In the genomic region with DNA sequence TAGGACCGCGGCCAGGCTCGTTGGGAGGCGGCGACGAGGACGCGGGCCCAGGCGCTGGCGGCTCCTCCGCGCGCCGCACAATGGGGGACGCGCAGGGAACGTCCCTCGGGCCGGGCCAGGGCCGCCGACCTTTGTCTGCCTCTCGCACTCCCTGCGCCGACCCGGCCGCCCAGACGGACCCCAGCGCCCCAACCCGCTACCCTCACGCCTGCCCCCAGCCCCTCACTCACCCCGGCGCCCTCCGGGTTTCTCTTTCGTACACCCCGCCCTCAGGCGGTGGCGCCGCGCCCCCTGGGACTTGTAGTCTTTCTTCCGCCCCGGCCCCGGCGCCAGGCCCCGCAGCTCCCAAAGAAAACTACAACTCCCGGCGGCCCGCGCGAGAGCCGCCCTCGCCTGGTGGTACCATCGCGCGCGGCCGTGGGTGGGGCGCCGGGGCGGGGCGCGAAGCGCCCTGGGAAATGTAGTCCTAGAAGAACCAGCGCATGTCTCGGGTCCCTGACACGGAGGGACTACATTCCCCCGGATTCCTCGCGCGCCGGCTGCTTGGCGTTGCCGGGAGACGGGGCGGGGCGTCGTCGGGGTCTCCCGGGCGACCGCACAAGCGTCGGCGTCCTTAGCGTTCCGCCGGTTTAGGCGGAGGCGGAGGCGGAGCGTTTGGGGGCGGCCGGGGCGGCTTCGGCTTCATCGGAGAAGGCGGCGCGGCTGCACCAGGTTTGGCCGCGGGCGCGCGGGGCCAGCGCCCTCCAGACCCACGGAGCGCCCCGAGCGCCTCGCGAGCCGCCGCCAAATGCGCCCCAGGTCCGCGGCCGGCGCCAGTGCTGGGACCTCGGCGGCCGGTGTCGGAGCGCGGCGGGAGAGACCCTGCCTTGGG, we compare ENCODE assay signal across 1 cellular context.
TF ChIP-seq lines count a peak whose summit lies in the region.

A gene (minus strand): TSS at position 260 of the 871 bp plus-strand sequence. CDS start 24,546 bp downstream, outside the sequence.

TF ChIP-seq in K562, 482 proteins besides CTCF, POLR2A, EP300 and RAD21 (continued from another document and continues in another):
- TF ChIP-seq PHF8 (IDR thresholded peaks at IDR 0.05; ENCODE audit: borderline replicate concordance, low read length), result peak; percentile 61; the same call in 1 of the 2 replicates
- TF ChIP-seq ZEB2 (IDR thresholded peaks at IDR 0.05), result no peak
- TF ChIP-seq, protein P1, sequence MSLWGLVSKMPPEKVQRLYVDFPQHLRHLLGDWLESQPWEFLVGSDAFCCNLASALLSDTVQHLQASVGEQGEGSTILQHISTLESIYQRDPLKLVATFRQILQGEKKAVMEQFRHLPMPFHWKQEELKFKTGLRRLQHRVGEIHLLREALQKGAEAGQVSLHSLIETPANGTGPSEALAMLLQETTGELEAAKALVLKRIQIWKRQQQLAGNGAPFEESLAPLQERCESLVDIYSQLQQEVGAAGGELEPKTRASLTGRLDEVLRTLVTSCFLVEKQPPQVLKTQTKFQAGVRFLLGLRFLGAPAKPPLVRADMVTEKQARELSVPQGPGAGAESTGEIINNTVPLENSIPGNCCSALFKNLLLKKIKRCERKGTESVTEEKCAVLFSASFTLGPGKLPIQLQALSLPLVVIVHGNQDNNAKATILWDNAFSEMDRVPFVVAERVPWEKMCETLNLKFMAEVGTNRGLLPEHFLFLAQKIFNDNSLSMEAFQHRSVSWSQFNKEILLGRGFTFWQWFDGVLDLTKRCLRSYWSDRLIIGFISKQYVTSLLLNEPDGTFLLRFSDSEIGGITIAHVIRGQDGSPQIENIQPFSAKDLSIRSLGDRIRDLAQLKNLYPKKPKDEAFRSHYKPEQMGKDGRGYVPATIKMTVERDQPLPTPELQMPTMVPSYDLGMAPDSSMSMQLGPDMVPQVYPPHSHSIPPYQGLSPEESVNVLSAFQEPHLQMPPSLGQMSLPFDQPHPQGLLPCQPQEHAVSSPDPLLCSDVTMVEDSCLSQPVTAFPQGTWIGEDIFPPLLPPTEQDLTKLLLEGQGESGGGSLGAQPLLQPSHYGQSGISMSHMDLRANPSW (CRISPR knock-in tag; IDR thresholded peaks at IDR 0.05), result no peak
- no peak for TF ChIP-seq C11orf30 (IDR thresholded peaks at IDR 0.05; ENCODE audit: low read depth)
- 0 out of 2 replicates have a peak, but pooled peaks have one; percentile 30 for TF ChIP-seq MAFK (IDR thresholded peaks at IDR 0.05; ENCODE audit: low read length)
- TF ChIP-seq PHF20 (IDR thresholded peaks at IDR 0.05; ENCODE audit: partially characterized antibody), result peak; percentile 20
- TF ChIP-seq, protein P2, sequence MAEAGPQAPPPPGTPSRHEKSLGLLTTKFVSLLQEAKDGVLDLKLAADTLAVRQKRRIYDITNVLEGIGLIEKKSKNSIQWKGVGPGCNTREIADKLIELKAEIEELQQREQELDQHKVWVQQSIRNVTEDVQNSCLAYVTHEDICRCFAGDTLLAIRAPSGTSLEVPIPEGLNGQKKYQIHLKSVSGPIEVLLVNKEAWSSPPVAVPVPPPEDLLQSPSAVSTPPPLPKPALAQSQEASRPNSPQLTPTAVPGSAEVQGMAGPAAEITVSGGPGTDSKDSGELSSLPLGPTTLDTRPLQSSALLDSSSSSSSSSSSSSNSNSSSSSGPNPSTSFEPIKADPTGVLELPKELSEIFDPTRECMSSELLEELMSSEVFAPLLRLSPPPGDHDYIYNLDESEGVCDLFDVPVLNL (CRISPR knock-in tag; IDR thresholded peaks at IDR 0.05; ENCODE audit: low read depth), result no peak
- no peak for TF ChIP-seq RBM34 (IDR thresholded peaks at IDR 0.05; ENCODE audit: borderline replicate concordance, insufficient read depth, low read length)
- TF ChIP-seq, protein P3, sequence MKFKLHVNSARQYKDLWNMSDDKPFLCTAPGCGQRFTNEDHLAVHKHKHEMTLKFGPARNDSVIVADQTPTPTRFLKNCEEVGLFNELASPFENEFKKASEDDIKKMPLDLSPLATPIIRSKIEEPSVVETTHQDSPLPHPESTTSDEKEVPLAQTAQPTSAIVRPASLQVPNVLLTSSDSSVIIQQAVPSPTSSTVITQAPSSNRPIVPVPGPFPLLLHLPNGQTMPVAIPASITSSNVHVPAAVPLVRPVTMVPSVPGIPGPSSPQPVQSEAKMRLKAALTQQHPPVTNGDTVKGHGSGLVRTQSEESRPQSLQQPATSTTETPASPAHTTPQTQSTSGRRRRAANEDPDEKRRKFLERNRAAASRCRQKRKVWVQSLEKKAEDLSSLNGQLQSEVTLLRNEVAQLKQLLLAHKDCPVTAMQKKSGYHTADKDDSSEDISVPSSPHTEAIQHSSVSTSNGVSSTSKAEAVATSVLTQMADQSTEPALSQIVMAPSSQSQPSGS (CRISPR knock-in tag; IDR thresholded peaks at IDR 0.05), result no peak
- TF ChIP-seq RCOR1 (IDR thresholded peaks at IDR 0.05; ENCODE audit: borderline replicate concordance in 1 of 2, low read depth in 2 of 2, low read length in 2 of 2), result peak in 1 of 2 experiments; percentile 50; a peak in 1 of 4 replicates
- TF ChIP-seq LCOR (CRISPR knock-in tag; IDR thresholded peaks at IDR 0.05), result no peak
- no peak for TF ChIP-seq ZNF696 (CRISPR knock-in tag; conservative IDR thresholded peaks at IDR 0.05)
- TF ChIP-seq, protein P4, sequence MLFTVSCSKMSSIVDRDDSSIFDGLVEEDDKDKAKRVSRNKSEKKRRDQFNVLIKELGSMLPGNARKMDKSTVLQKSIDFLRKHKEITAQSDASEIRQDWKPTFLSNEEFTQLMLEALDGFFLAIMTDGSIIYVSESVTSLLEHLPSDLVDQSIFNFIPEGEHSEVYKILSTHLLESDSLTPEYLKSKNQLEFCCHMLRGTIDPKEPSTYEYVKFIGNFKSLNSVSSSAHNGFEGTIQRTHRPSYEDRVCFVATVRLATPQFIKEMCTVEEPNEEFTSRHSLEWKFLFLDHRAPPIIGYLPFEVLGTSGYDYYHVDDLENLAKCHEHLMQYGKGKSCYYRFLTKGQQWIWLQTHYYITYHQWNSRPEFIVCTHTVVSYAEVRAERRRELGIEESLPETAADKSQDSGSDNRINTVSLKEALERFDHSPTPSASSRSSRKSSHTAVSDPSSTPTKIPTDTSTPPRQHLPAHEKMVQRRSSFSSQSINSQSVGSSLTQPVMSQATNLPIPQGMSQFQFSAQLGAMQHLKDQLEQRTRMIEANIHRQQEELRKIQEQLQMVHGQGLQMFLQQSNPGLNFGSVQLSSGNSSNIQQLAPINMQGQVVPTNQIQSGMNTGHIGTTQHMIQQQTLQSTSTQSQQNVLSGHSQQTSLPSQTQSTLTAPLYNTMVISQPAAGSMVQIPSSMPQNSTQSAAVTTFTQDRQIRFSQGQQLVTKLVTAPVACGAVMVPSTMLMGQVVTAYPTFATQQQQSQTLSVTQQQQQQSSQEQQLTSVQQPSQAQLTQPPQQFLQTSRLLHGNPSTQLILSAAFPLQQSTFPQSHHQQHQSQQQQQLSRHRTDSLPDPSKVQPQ (CRISPR knock-in tag; IDR thresholded peaks at IDR 0.05; ENCODE audit: borderline replicate concordance), result no peak
- TF ChIP-seq RBFOX2 (IDR thresholded peaks at IDR 0.05; ENCODE audit: low read depth, low read length), result peak; percentile 69
- TF ChIP-seq, protein P5, sequence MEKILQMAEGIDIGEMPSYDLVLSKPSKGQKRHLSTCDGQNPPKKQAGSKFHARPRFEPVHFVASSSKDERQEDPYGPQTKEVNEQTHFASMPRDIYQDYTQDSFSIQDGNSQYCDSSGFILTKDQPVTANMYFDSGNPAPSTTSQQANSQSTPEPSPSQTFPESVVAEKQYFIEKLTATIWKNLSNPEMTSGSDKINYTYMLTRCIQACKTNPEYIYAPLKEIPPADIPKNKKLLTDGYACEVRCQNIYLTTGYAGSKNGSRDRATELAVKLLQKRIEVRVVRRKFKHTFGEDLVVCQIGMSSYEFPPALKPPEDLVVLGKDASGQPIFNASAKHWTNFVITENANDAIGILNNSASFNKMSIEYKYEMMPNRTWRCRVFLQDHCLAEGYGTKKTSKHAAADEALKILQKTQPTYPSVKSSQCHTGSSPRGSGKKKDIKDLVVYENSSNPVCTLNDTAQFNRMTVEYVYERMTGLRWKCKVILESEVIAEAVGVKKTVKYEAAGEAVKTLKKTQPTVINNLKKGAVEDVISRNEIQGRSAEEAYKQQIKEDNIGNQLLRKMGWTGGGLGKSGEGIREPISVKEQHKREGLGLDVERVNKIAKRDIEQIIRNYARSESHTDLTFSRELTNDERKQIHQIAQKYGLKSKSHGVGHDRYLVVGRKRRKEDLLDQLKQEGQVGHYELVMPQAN (IDR thresholded peaks at IDR 0.05; ENCODE audit: borderline replicate concordance), result peak; percentile 68; the same call in 1 of the 2 replicates
- peak; percentile 83; the same call in 1 of the 2 replicates for TF ChIP-seq ZBTB17 (CRISPR knock-in tag; IDR thresholded peaks at IDR 0.05)
- no peak for TF ChIP-seq ARHGAP35 (IDR thresholded peaks at IDR 0.05; ENCODE audit: partially characterized antibody)
- TF ChIP-seq, protein P6, sequence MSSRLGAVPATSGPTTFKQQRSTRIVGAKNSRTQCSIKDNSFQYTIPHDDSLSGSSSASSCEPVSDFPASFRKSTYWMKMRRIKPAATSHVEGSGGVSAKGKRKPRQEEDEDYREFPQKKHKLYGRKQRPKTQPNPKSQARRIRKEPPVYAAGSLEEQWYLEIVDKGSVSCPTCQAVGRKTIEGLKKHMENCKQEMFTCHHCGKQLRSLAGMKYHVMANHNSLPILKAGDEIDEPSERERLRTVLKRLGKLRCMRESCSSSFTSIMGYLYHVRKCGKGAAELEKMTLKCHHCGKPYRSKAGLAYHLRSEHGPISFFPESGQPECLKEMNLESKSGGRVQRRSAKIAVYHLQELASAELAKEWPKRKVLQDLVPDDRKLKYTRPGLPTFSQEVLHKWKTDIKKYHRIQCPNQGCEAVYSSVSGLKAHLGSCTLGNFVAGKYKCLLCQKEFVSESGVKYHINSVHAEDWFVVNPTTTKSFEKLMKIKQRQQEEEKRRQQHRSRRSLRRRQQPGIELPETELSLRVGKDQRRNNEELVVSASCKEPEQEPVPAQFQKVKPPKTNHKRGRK (tag; IDR thresholded peaks at IDR 0.05), result no peak
- TF ChIP-seq SIRT6 (IDR thresholded peaks at IDR 0.05; ENCODE audit: low read depth, low read length), result no peak
- TF ChIP-seq, protein P7, sequence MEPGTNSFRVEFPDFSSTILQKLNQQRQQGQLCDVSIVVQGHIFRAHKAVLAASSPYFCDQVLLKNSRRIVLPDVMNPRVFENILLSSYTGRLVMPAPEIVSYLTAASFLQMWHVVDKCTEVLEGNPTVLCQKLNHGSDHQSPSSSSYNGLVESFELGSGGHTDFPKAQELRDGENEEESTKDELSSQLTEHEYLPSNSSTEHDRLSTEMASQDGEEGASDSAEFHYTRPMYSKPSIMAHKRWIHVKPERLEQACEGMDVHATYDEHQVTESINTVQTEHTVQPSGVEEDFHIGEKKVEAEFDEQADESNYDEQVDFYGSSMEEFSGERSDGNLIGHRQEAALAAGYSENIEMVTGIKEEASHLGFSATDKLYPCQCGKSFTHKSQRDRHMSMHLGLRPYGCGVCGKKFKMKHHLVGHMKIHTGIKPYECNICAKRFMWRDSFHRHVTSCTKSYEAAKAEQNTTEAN (CRISPR knock-in tag; IDR thresholded peaks at IDR 0.05), result no peak
- TF ChIP-seq CBX2 (IDR thresholded peaks at IDR 0.05; ENCODE audit: insufficient read depth, low read length, poor library complexity, severe bottlenecking), result no peak
- no peak for TF ChIP-seq ZBED1 (IDR thresholded peaks at IDR 0.05)
- TF ChIP-seq KLF13 (tag; IDR thresholded peaks at IDR 0.05; ENCODE audit: borderline replicate concordance, low read depth), result no peak; the same call in 1 of the 2 replicates
- no peak for TF ChIP-seq BRD9 (IDR thresholded peaks at IDR 0.05; ENCODE audit: low read depth, partially characterized antibody)
- TF ChIP-seq ZNF551 (CRISPR knock-in tag; IDR thresholded peaks at IDR 0.05), result no peak
- TF ChIP-seq, protein P8, sequence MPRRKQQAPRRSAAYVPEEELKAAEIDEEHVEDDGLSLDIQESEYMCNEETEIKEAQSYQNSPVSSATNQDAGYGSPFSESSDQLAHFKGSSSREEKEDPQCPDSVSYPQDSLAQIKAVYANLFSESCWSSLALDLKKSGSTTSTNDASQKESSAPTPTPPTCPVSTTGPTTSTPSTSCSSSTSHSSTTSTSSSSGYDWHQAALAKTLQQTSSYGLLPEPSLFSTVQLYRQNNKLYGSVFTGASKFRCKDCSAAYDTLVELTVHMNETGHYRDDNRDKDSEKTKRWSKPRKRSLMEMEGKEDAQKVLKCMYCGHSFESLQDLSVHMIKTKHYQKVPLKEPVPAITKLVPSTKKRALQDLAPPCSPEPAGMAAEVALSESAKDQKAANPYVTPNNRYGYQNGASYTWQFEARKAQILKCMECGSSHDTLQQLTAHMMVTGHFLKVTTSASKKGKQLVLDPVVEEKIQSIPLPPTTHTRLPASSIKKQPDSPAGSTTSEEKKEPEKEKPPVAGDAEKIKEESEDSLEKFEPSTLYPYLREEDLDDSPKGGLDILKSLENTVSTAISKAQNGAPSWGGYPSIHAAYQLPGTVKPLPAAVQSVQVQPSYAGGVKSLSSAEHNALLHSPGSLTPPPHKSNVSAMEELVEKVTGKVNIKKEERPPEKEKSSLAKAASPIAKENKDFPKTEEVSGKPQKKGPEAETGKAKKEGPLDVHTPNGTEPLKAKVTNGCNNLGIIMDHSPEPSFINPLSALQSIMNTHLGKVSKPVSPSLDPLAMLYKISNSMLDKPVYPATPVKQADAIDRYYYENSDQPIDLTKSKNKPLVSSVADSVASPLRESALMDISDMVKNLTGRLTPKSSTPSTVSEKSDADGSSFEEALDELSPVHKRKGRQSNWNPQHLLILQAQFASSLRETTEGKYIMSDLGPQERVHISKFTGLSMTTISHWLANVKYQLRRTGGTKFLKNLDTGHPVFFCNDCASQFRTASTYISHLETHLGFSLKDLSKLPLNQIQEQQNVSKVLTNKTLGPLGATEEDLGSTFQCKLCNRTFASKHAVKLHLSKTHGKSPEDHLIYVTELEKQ (CRISPR knock-in tag; IDR thresholded peaks at IDR 0.05), result no peak
- TF ChIP-seq ZNF695 (CRISPR knock-in tag; IDR thresholded peaks at IDR 0.05), result no peak
- TF ChIP-seq, protein P9, sequence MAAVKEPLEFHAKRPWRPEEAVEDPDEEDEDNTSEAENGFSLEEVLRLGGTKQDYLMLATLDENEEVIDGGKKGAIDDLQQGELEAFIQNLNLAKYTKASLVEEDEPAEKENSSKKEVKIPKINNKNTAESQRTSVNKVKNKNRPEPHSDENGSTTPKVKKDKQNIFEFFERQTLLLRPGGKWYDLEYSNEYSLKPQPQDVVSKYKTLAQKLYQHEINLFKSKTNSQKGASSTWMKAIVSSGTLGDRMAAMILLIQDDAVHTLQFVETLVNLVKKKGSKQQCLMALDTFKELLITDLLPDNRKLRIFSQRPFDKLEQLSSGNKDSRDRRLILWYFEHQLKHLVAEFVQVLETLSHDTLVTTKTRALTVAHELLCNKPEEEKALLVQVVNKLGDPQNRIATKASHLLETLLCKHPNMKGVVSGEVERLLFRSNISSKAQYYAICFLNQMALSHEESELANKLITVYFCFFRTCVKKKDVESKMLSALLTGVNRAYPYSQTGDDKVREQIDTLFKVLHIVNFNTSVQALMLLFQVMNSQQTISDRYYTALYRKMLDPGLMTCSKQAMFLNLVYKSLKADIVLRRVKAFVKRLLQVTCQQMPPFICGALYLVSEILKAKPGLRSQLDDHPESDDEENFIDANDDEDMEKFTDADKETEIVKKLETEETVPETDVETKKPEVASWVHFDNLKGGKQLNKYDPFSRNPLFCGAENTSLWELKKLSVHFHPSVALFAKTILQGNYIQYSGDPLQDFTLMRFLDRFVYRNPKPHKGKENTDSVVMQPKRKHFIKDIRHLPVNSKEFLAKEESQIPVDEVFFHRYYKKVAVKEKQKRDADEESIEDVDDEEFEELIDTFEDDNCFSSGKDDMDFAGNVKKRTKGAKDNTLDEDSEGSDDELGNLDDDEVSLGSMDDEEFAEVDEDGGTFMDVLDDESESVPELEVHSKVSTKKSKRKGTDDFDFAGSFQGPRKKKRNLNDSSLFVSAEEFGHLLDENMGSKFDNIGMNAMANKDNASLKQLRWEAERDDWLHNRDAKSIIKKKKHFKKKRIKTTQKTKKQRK (IDR thresholded peaks at IDR 0.05; ENCODE audit: borderline replicate concordance, low read depth, low read length), result no peak
- TF ChIP-seq NONO (IDR thresholded peaks at IDR 0.05; ENCODE audit: low read depth in 2 of 2, low read length in 1 of 2), result peak in 1 of 2 experiments; percentile 85; a peak in 2 of 4 replicates
